9 cellular contexts compared by ENCODE assay signal in genomic region chr1:16048573-16049189, GRCh38. TPM values are rescaled to one million over a fixed set of nuclear protein-coding genes. Genes with fewer than 3 reads are reported as not detected.
DNase-seq lines count a peak whose midpoint lies in the region; ATAC-seq and TF ChIP-seq lines count a peak whose summit lies in the region.
"Had no signal": no experiment of that assay in that cellular context is flagged by ENCODE, and none has a peak within 500 bp of the region (broad histone marks: within the 10 kb centered on the region; RNA-seq: fewer than 3 reads in every experiment).

No MANE protein-coding gene starts in this region.

- peaks cover 22% of the 10 kb centered on the region for H3K4me1 ChIP-seq in body of pancreas

- H3K9me3 ChIP-seq in body of pancreas, result no peaks in the 10 kb centered on the region

- no peak overlapping the region for H3K4me3 ChIP-seq in body of pancreas

- no peak for TF ChIP-seq POLR2A in body of pancreas (IDR thresholded peaks at IDR 0.05)

- no peaks in the 10 kb centered on the region for H3K36me3 ChIP-seq in body of pancreas (replicated peaks in 1 of 2; ENCODE audit: insufficient read depth in 1 of 2, low read depth in 2 of 2)

- ATAC-seq in body of pancreas, result peak; percentile 53
- ATAC-seq in HG03095 (IDR thresholded peaks at IDR 0.05; ENCODE audit: unreplicated experiment), result no peak

- no peak for TF ChIP-seq CTCF in body of pancreas (IDR thresholded peaks at IDR 0.05)

- intact Hi-C loops in body of pancreas (cut with DNase I), result no loop called here

- in situ Hi-C loops in G401 (cut with HindIII; ENCODE audit: low sequenced_read_pairs), result no loop called here

- peak; percentile 64 for DNase-seq in EH (ENCODE audit: low read depth)
- DNase-seq in NCI-H82 (lab: John Stamatoyannopoulos, UW), result peak; percentile 97
- peak; percentile 52 to 67 (median 64) for DNase-seq in body of pancreas
- peak; percentile 93 for DNase-seq in islet precursor cell
- peak in 2 of 3 experiments; percentile 23 to 32 for DNase-seq in stimulated activated CD4-positive, alpha-beta T cell treated with anti-CD3 and anti-CD28 coated beads, TNF-alpha, amount 100 ng/mL, for 4 hours (ENCODE audit: low read depth in 3 of 3)
- DNase-seq in A172 (ENCODE audit: low spot score), result no peak
- DNase-seq in G401 (ENCODE audit: low spot score), result no peak

- WGBS in body of pancreas, 2 donors, result 1 to 3% methylated on average over 18 to 22 of the region's 25 CpGs

- no peak overlapping the region for H3K27ac ChIP-seq in body of pancreas

- H3K27me3 ChIP-seq in body of pancreas, result no peaks in the 10 kb centered on the region

RNA-seq across cellular contexts. Expression of gene CLCNKB, which starts 5.1 kb away (rescaled TPM):
- total RNA-seq in body of pancreas, result 1 to 10 TPM in 1 of 2 donors, not detected in 1; 1.3 TPM
- not detected in 2 replicates for total RNA-seq in A172 (2014; rRNA removed; shearing (Covaris generic))
- total RNA-seq in G401 (2014; rRNA removed; shearing (Covaris generic)), result 1.3 TPM in 1 of 2 replicates, not detected in the other
- total RNA-seq: liver had no signal

RNA-seq across cellular contexts. Expression of gene FAM131C, which starts 24.8 kb away (rescaled TPM):
- 1 to 10 TPM in 1 of 2 donors, not detected in 1; 4.2 TPM for total RNA-seq in body of pancreas
- total RNA-seq in A172 (2014; rRNA removed; shearing (Covaris generic)), result 1.1 and 1.8 TPM in 2 replicates
- 0.88 and 1.3 TPM in 2 replicates for total RNA-seq in G401 (2014; rRNA removed; shearing (Covaris generic))
- total RNA-seq: liver had no signal

RNA-seq across cellular contexts. Expression of gene CLCNKA, which starts 26.8 kb away (rescaled TPM):
- 1 to 10 TPM; 2.1 to 4.0 TPM for total RNA-seq in body of pancreas
- not detected in 2 replicates for total RNA-seq in A172 (2014; rRNA removed; shearing (Covaris generic))
- total RNA-seq in G401 (2014; rRNA removed; shearing (Covaris generic)), result 0.31 and 1.1 TPM in 2 replicates
- total RNA-seq: liver had no signal

RNA-seq across cellular contexts. Expression of gene HSPB7, which starts 30.8 kb away (rescaled TPM):
- 10 to 100 TPM in 1 of 2 donors, 1 to 10 TPM in 1; 5.7 to 39.9 TPM for total RNA-seq in body of pancreas
- not detected in 2 replicates for total RNA-seq in A172 (2014; rRNA removed; shearing (Covaris generic))
- 3.2 and 7.1 TPM in 2 replicates for total RNA-seq in G401 (2014; rRNA removed; shearing (Covaris generic))

RNA-seq across cellular contexts. Expression of gene SRARP, which starts 44.6 kb away (rescaled TPM):
- not detected for total RNA-seq in body of pancreas
- not detected in 2 replicates for total RNA-seq in A172 (2014; rRNA removed; shearing (Covaris generic))
- not detected in 2 replicates for total RNA-seq in G401 (2014; rRNA removed; shearing (Covaris generic))
- total RNA-seq: liver had no signal

Comparison
In these comparisons a context has a peak if more than half of its experiments do, and no peak if none do; other contexts are left out.
1. DNase-seq: peak in EH (single experiment), NCI-H82 (single experiment), body of pancreas (4 of 4), islet precursor cell (single experiment) and stimulated activated CD4-positive, alpha-beta T cell treated with anti-CD3 and anti-CD28 coated beads, TNF-alpha, amount 100 ng/mL, for 4 hours (2 of 3); none in A172 (single experiment) and G401 (single experiment).